2 cellular contexts compared by ENCODE assay signal in the genomic region with DNA sequence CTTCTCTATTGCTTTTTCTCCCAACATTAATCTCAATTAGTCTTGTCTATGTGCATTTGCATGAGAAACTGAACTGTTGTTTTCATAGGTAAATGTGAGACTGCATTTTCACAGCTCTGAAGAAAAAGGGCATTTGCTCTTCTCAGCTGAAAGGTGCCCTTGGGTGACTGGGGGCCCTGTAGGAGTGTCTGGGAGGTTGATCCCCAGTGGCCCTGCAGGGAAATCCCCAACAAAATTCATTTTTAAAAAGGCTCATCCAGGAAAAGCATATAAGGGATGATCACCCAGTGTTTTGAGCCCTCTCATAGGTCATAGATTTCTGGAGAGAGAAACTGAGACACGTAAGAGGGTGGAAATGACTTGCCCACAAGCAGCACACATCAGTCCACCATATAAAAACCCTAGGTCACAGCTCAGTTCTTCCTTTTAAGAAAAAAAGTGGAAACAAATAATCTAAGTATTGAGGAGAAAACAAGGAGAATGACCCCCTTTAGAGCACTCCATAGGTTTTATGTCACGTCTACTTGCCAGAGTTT.
TF ChIP-seq lines count a peak whose summit lies in the region.

No MANE protein-coding gene starts in this region.

TF ChIP-seq in IMR-90, 13 proteins besides CTCF, POLR2A, EP300 and RAD21:
- TF ChIP-seq, protein P1, sequence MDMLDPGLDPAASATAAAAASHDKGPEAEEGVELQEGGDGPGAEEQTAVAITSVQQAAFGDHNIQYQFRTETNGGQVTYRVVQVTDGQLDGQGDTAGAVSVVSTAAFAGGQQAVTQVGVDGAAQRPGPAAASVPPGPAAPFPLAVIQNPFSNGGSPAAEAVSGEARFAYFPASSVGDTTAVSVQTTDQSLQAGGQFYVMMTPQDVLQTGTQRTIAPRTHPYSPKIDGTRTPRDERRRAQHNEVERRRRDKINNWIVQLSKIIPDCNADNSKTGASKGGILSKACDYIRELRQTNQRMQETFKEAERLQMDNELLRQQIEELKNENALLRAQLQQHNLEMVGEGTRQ (IDR thresholded peaks at IDR 0.05; ENCODE audit: low read depth, low read length), result no peak
- TF ChIP-seq, protein P2, sequence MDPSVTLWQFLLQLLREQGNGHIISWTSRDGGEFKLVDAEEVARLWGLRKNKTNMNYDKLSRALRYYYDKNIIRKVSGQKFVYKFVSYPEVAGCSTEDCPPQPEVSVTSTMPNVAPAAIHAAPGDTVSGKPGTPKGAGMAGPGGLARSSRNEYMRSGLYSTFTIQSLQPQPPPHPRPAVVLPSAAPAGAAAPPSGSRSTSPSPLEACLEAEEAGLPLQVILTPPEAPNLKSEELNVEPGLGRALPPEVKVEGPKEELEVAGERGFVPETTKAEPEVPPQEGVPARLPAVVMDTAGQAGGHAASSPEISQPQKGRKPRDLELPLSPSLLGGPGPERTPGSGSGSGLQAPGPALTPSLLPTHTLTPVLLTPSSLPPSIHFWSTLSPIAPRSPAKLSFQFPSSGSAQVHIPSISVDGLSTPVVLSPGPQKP (IDR thresholded peaks at IDR 0.05; ENCODE audit: borderline replicate concordance, low read depth, low read length), result no peak
- TF ChIP-seq MXI1 (IDR thresholded peaks at IDR 0.05; ENCODE audit: borderline replicate concordance, low read depth, low read length), result no peak

TF ChIP-seq in GM12878, 131 proteins besides CTCF, POLR2A, EP300 and RAD21:
- TF ChIP-seq EGR1 (IDR thresholded peaks at IDR 0.05; ENCODE audit: borderline replicate concordance in 1 of 2, low read depth in 2 of 2, low read length in 2 of 2), result no peak
- TF ChIP-seq ZBTB11 (CRISPR knock-in tag; IDR thresholded peaks at IDR 0.05), result no peak
- no peak for TF ChIP-seq MEF2B (IDR thresholded peaks at IDR 0.05; ENCODE audit: partially characterized antibody, poor library complexity, severe bottlenecking)
- TF ChIP-seq TCF7 (IDR thresholded peaks at IDR 0.05; ENCODE audit: borderline replicate concordance), result no peak
- no peak for TF ChIP-seq ZNF687 (IDR thresholded peaks at IDR 0.05)
- TF ChIP-seq MTA3 (IDR thresholded peaks at IDR 0.05; ENCODE audit: borderline replicate concordance, low read length), result no peak
- no peak for TF ChIP-seq SIN3A (IDR thresholded peaks at IDR 0.05; ENCODE audit: low read depth, low read length)
- TF ChIP-seq ZBTB40 (IDR thresholded peaks at IDR 0.05; ENCODE audit: borderline replicate concordance), result no peak
